In genomic region chr4:182625193-182625592, GRCh38 we compare ENCODE assay signal across 27 cellular contexts.
"Had no signal": no experiment of that assay in that cellular context is flagged by ENCODE, and none has a peak within 500 bp of the region (broad histone marks: within the 10 kb centered on the region; RNA-seq: fewer than 3 reads in every experiment).

No MANE protein-coding gene starts in this region.

- H3K27ac Mint-ChIP-seq: naive thymus-derived CD4-positive, alpha-beta T cell; natural killer cell; nephron; neural progenitor cell; stimulated activated effector memory CD8-positive, alpha-beta T cell treated with anti-CD3 and anti-CD28 coated beads, Interleukin-12 subunit alpha, Interleukin-12 subunit beta, amount 100 ng/mL, for 72 hours; stimulated activated naive B cell treated with anti-CD40 and anti-IgM and Interleukin-4, amounts not matched to agents 10 μg/mL and 1 μg/mL and 100 μg/mL, for 72 hours; stimulated activated naive CD8-positive, alpha-beta T cell treated with anti-CD3 and anti-CD28 coated beads, Interleukin-15, Interleukin-2, amounts not matched to agents 100 ng/mL and 50 ng/mL, for 24 hours had no signal

- DNase-seq: naive thymus-derived CD4-positive, alpha-beta T cell; natural killer cell; nucleus accumbens; pancreas; psoas muscle; right lobe of liver; sigmoid colon; small intestine; stimulated activated CD4-positive, alpha-beta T cell treated with anti-CD3 and anti-CD28 coated beads, Interleukin-15, amount 100 ng/mL, for 24 hours; stimulated activated CD4-positive, alpha-beta T cell treated with anti-CD3 and anti-CD28 coated beads, Interleukin-2, amount 100 ng/mL, for 24 hours; stimulated activated CD4-positive, alpha-beta T cell treated with anti-CD3 and anti-CD28 coated beads, Interleukin-2, amount 100 ng/mL, for 48 hours; stimulated activated CD4-positive, alpha-beta T cell treated with anti-CD3 and anti-CD28 coated beads, Interleukin-4, amount 100 ng/mL, for 24 hours; stimulated activated naive B cell treated with anti-CD40 and anti-IgM and Interleukin-4, amounts not matched to agents 10 μg/mL and 1 μg/mL and 100 μg/mL, for 72 hours; stimulated activated naive CD4-positive, alpha-beta T cell treated with Interleukin-2 at 50 U/mL for 16 hours; stomach; thyroid gland; trophoblast cell had no signal

- H3K4me3 Mint-ChIP-seq: naive thymus-derived CD4-positive, alpha-beta T cell; natural killer cell; nephron; neural progenitor cell; stimulated activated effector memory CD8-positive, alpha-beta T cell treated with anti-CD3 and anti-CD28 coated beads, Interleukin-12 subunit alpha, Interleukin-12 subunit beta, amount 100 ng/mL, for 72 hours; stimulated activated naive B cell treated with anti-CD40 and anti-IgM and Interleukin-4, amounts not matched to agents 10 μg/mL and 1 μg/mL and 100 μg/mL, for 72 hours; stimulated activated naive CD8-positive, alpha-beta T cell treated with anti-CD3 and anti-CD28 coated beads, Interleukin-15, Interleukin-2, amounts not matched to agents 100 ng/mL and 50 ng/mL, for 24 hours had no signal

- H3K36me3 ChIP-seq: neural progenitor cell, neutrophil, pancreas, right lobe of liver, sigmoid colon, stomach, thoracic aorta, thyroid gland, upper lobe of left lung, vagina had no signal

- H3K4me2 ChIP-seq: neural progenitor cell had no signal

- H3K4me1 Mint-ChIP-seq: naive thymus-derived CD4-positive, alpha-beta T cell; natural killer cell; nephron; stimulated activated effector memory CD8-positive, alpha-beta T cell treated with anti-CD3 and anti-CD28 coated beads, Interleukin-12 subunit alpha, Interleukin-12 subunit beta, amount 100 ng/mL, for 72 hours; stimulated activated naive B cell treated with anti-CD40 and anti-IgM and Interleukin-4, amounts not matched to agents 10 μg/mL and 1 μg/mL and 100 μg/mL, for 72 hours had no signal

- H3K27ac ChIP-seq: neural progenitor cell, neutrophil, pancreas, psoas muscle, right lobe of liver, sigmoid colon, stomach, thoracic aorta, tibial nerve, upper lobe of left lung, vagina had no signal

- H3K27me3 ChIP-seq: neural progenitor cell, neutrophil, pancreas, right lobe of liver, sigmoid colon, stomach, thyroid gland, tibial nerve, upper lobe of left lung, vagina had no signal

- H2AFZ ChIP-seq: neural progenitor cell had no signal

- H3K4me3 ChIP-seq: neural progenitor cell, pancreas, psoas muscle, right lobe of liver, sigmoid colon, stomach, thoracic aorta, thyroid gland, tibial nerve, upper lobe of left lung, vagina had no signal

- H3K36me3 Mint-ChIP-seq: naive thymus-derived CD4-positive, alpha-beta T cell; natural killer cell; stimulated activated effector memory CD8-positive, alpha-beta T cell treated with anti-CD3 and anti-CD28 coated beads, Interleukin-12 subunit alpha, Interleukin-12 subunit beta, amount 100 ng/mL, for 72 hours; stimulated activated naive B cell treated with anti-CD40 and anti-IgM and Interleukin-4, amounts not matched to agents 10 μg/mL and 1 μg/mL and 100 μg/mL, for 72 hours had no signal

- H3K9me3 ChIP-seq: neutrophil, pancreas, psoas muscle, right lobe of liver, sigmoid colon, stomach, thoracic aorta, thyroid gland, tibial nerve, upper lobe of left lung, vagina had no signal

- ATAC-seq: naive thymus-derived CD4-positive, alpha-beta T cell; natural killer cell; pancreas; psoas muscle; right lobe of liver; stimulated activated effector memory CD8-positive, alpha-beta T cell treated with anti-CD3 and anti-CD28 coated beads, Interleukin-12 subunit alpha, Interleukin-12 subunit beta, amount 100 ng/mL, for 72 hours; stimulated activated naive B cell treated with anti-CD40 and anti-IgM and Interleukin-4, amounts not matched to agents 10 μg/mL and 1 μg/mL and 100 μg/mL, for 72 hours had no signal

- H3K9ac ChIP-seq: neural progenitor cell had no signal

- H3K4me1 ChIP-seq: neural progenitor cell, pancreas, psoas muscle, right lobe of liver, stomach, upper lobe of left lung, vagina had no signal

- H3K27me3 Mint-ChIP-seq: progenitor cell of endocrine pancreas; stimulated activated naive B cell treated with anti-CD40 and anti-IgM and Interleukin-4, amounts not matched to agents 10 μg/mL and 1 μg/mL and 100 μg/mL, for 72 hours had no signal

- H3K9me3 Mint-ChIP-seq: naive thymus-derived CD4-positive, alpha-beta T cell; natural killer cell; nephron; neural progenitor cell; stimulated activated effector memory CD8-positive, alpha-beta T cell treated with anti-CD3 and anti-CD28 coated beads, Interleukin-12 subunit alpha, Interleukin-12 subunit beta, amount 100 ng/mL, for 72 hours; stimulated activated naive CD8-positive, alpha-beta T cell treated with anti-CD3 and anti-CD28 coated beads, Interleukin-15, Interleukin-2, amounts not matched to agents 100 ng/mL and 50 ng/mL, for 24 hours had no signal
